ENCODE assay signal across 18 cellular contexts in genomic region chr16:57394444-57394843, GRCh38. TPM values are rescaled to one million over a fixed set of nuclear protein-coding genes. Genes with fewer than 3 reads are reported as not detected.
A peak's percentile ranks its signal among the peaks of the same experiment; 100 is the strongest.
DNase-seq lines count a peak whose midpoint lies in the region; ATAC-seq and TF ChIP-seq lines count a peak whose summit lies in the region.
"Had no signal": no experiment of that assay in that cellular context is flagged by ENCODE, and none has a peak within 500 bp of the region (broad histone marks: within the 10 kb centered on the region; RNA-seq: fewer than 3 reads in every experiment).

No MANE protein-coding gene starts in this region.

- TF ChIP-seq POLR2A in breast epithelium (IDR thresholded peaks at IDR 0.05): no peak

- TF ChIP-seq CTCF in breast epithelium (IDR thresholded peaks at IDR 0.05) (no peak), GM20000 (IDR thresholded peaks at IDR 0.05; ENCODE audit: extremely low read depth, missing control alignments) (no peak)

- intact Hi-C loops in breast epithelium (cut with DNase I; ENCODE audit: low total_unique reads): no loop called here

- H3K4me3 ChIP-seq in breast epithelium: no peak overlapping the region
- H3K4me3 ChIP-seq: SK-N-MC had no signal

- DNase-seq in COR-L47 (lab: John Stamatoyannopoulos, UW) (peak; percentile 2), LoVo (ENCODE audit: low spot score) (peak; percentile 28), breast epithelium (ENCODE audit: low spot score in 2 of 2) (peak; percentile 78 to 87), mucosa of gallbladder (ENCODE audit: low spot score) (peak; percentile 85), medulla oblongata (ENCODE audit: extremely low spot score) (no peak), NCI-H1048 (lab: John Stamatoyannopoulos, UW) (no peak), GM20000 (ENCODE audit: low spot score) (no peak)
- DNase-seq: activated CD4-positive, CD25-positive, alpha-beta regulatory T cell; activated naive CD8-positive, alpha-beta T cell treated with anti-CD3 and anti-CD28 coated beads, Interleukin-2, amount 50 U/mL, for 24 hours; activated T-cell treated with anti-CD3 and anti-CD28 coated beads for 4 hours; C1 segment of cervical spinal cord; dermis blood vessel endothelial cell; immature natural killer cell; NCI-H1092 treated with DMSO at 0.1 percent for 48 hours; NCI-H82; stimulated activated naive CD4-positive, alpha-beta T cell had no signal

- no peaks in the 10 kb centered on the region for H3K36me3 ChIP-seq in breast epithelium

- no peak for ATAC-seq in GM18520 (IDR thresholded peaks at IDR 0.05; ENCODE audit: unreplicated experiment)
- ATAC-seq: activated naive CD8-positive, alpha-beta T cell treated with anti-CD3 and anti-CD28 coated beads, Interleukin-2, amount 50 U/mL, for 24 hours had no signal

- H3K27ac ChIP-seq in breast epithelium: peak overlapping the region; percentile 71 to 83
- H3K27ac ChIP-seq: SK-N-MC had no signal

- no peaks in the 10 kb centered on the region for H3K9me3 ChIP-seq in breast epithelium

- peaks cover 0 to 7% of the 10 kb centered on the region in 2 donors for H3K4me1 ChIP-seq in breast epithelium

- H3K27me3 ChIP-seq in breast epithelium: no peaks in the 10 kb centered on the region

RNA-seq across cellular contexts. Expression of gene CCL17, which starts 10.1 kb away (rescaled TPM):
- total RNA-seq in breast epithelium (not detected), mucosa of gallbladder (not detected)
- total RNA-seq: dermis blood vessel endothelial cell had no signal

RNA-seq across cellular contexts. Expression of gene CX3CL1, which starts 22.2 kb away (rescaled TPM):
- total RNA-seq in breast epithelium (100 to 1,000 TPM in 1 of 3 donors, 10 to 100 TPM in 1, 1 to 10 TPM in 1; 6.2 to 164 (median 58.0) TPM), mucosa of gallbladder (19.7 TPM)

RNA-seq across cellular contexts. Expression of gene CCL22, which starts 35.9 kb away (rescaled TPM):
- total RNA-seq in breast epithelium (under 1 TPM; 0.15 to 0.33 (median 0.16) TPM), mucosa of gallbladder (1.4 TPM)
- total RNA-seq: dermis blood vessel endothelial cell had no signal

RNA-seq across cellular contexts. Expression of gene CIAPIN1, which starts 52.7 kb away (rescaled TPM):
- 10 to 100 TPM; 23.4 to 33.2 (median 28.8) TPM for total RNA-seq in breast epithelium
- total RNA-seq in mucosa of gallbladder: 45.4 TPM

RNA-seq across cellular contexts. Expression of gene COQ9, which starts 52.8 kb away (rescaled TPM):
- total RNA-seq in breast epithelium (10 to 100 TPM; 36.0 to 42.6 (median 40.7) TPM), mucosa of gallbladder (79.8 TPM)

Comparison
In these comparisons a context has a peak if more than half of its experiments do, and no peak if none do; other contexts are left out.
1. DNase-seq: peak in COR-L47 (single experiment), LoVo (single experiment), breast epithelium (2 of 2) and mucosa of gallbladder (single experiment); none in medulla oblongata (single experiment), NCI-H1048 (single experiment) and GM20000 (single experiment).